In the genomic region with DNA sequence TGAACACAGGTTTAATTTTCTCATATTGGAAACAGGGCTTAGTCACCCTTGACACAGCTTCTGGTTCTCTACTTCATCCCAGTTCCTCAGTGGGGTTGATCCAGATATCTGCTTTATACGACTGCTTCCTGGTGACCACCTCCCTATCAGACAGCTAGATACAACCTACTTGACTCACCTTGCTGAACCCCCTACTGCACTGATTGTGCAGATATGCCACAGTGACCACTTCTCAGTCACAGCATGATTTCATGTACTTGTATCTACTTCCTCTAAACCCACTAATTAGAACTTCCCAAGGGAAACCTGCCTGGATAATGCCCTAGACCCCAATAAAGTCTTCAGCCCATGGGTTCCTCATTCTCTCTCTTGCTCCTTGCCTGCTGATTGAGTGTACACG, we compare ENCODE assay signal across 26 cellular contexts.
"Had no signal": no experiment of that assay in that cellular context is flagged by ENCODE, and none has a peak within 500 bp of the region (broad histone marks: within the 10 kb centered on the region; RNA-seq: fewer than 3 reads in every experiment).

No MANE protein-coding gene starts in this region.

- H3K79me2 ChIP-seq: hepatocyte had no signal

- DNase-seq: activated CD8-positive, alpha-beta memory T cell treated with anti-CD3 and anti-CD28 coated beads, Interleukin-2, amount 50 U/mL, for 48 hours; activated effector memory CD4-positive, alpha-beta T cell treated with anti-CD3 and anti-CD28 coated beads, Interleukin-2, amount 50 U/mL, for 16 hours; activated naive CD4-positive, alpha-beta T cell treated with anti-CD3 and anti-CD28 coated beads, Interleukin-2, amount 50 U/mL, for 16 hours; activated T-cell treated with anti-CD3 and anti-CD28 coated beads, Interleukin-2, amount 50 U/mL, for 72 hours; anterior cingulate cortex; dermis blood vessel endothelial cell; effector CD8-positive, alpha-beta T cell; glutamatergic neuron; immature natural killer cell; kidney glomerular epithelial cell; left ventricle myocardium inferior; naive thymus-derived CD8-positive, alpha-beta T cell; stimulated activated CD4-positive, alpha-beta T cell treated with anti-CD3 and anti-CD28 coated beads, Interleukin-2, amount 100 ng/mL, for 48 hours; stimulated activated CD8-positive, alpha-beta memory T cell treated with anti-CD3 and anti-CD28 coated beads, Interleukin-4, amount 100 ng/mL, for 48 hours; stimulated activated naive CD4-positive, alpha-beta T cell treated with Interleukin-2 at 50 U/mL for 16 hours; T-helper 9 cell had no signal

- H3K27ac ChIP-seq: hepatocyte, left ventricle myocardium inferior, neural progenitor cell, thoracic aorta, vagina had no signal

- H3K27me3 ChIP-seq: hepatocyte, neural progenitor cell, vagina had no signal

- H3K4me3 Mint-ChIP-seq: activated T-cell treated with anti-CD3 and anti-CD28 coated beads, Interleukin-2, amount 50 U/mL, for 72 hours; brain; immature natural killer cell; naive thymus-derived CD8-positive, alpha-beta T cell; neural progenitor cell; type B pancreatic cell; WTC11 had no signal

- H3K4me3 ChIP-seq: hepatocyte, left ventricle myocardium inferior, neural progenitor cell, thoracic aorta, vagina had no signal

- H3K36me3 Mint-ChIP-seq: brain, neural progenitor cell, type B pancreatic cell had no signal

- H3K9me3 ChIP-seq: vagina had no signal

- H2AFZ ChIP-seq: hepatocyte, neural progenitor cell had no signal

- H3K4me1 Mint-ChIP-seq: neural progenitor cell had no signal

- ATAC-seq: activated T-cell treated with anti-CD3 and anti-CD28 coated beads, Interleukin-2, amount 50 U/mL, for 72 hours; esophagus mucosa; naive thymus-derived CD8-positive, alpha-beta T cell; WTC11 had no signal

- H3K4me2 ChIP-seq: hepatocyte, neural progenitor cell had no signal

- H3K27me3 Mint-ChIP-seq: progenitor cell of endocrine pancreas, type B pancreatic cell had no signal

- H3K27ac Mint-ChIP-seq: activated T-cell treated with anti-CD3 and anti-CD28 coated beads, Interleukin-2, amount 50 U/mL, for 72 hours; brain; immature natural killer cell; naive thymus-derived CD8-positive, alpha-beta T cell; neural progenitor cell; progenitor cell of endocrine pancreas; type B pancreatic cell; WTC11 had no signal

- H3K4me1 ChIP-seq: left ventricle myocardium inferior, vagina had no signal

- H3K36me3 ChIP-seq: left ventricle myocardium inferior, neural progenitor cell, thoracic aorta, vagina had no signal

- FAIRE-seq: frontal cortex had no signal

- H3K9ac ChIP-seq: neural progenitor cell had no signal
